In the genomic region with DNA sequence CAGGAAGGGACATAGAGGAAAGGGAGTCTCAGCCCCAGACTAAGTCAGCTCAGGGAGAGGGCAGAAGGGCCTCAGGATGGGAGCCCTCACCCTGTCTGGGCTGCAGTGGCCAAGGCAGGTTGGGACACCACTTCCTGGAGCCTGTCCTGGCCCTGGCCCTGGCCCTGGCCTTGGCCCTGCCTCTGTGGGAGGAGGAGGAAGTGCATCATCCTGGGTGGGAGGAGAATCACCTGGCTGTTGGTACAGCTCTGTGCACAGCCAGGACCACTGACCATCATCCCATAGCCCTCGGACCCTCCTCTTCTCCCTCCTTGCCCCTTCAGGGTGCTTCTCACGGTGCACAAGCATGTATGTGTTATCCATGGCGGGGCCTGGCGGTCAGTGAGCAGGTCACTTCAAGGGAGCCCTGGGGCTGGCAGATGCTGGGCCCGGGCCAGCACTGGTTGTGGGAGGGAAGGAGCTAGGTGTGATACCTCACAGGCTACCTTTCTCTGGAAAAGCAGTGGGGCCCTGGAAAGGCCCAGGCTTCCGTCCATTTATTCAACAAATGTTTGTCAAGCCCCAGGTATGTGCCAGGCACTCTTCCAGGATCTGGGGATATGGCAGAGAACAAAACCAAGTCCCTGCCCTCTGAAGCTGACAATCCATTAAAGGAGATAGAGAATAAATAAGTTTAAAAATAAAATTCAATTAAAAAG, we compare ENCODE assay signal across 2 cellular contexts.
TF ChIP-seq lines count a peak whose summit lies in the region.

No MANE protein-coding gene starts in this region.

TF ChIP-seq in IMR-90, 13 proteins besides CTCF, POLR2A, EP300 and RAD21:
- TF ChIP-seq MAZ (IDR thresholded peaks at IDR 0.05; ENCODE audit: borderline replicate concordance, low read depth, low read length) (no peak), CEBPB (IDR thresholded peaks at IDR 0.05; ENCODE audit: low read depth, low read length) (no peak), NFE2L2 (IDR thresholded peaks at IDR 0.05; ENCODE audit: low read depth, low read length) (no peak), MXI1 (IDR thresholded peaks at IDR 0.05; ENCODE audit: borderline replicate concordance, low read depth, low read length) (no peak), SMC3 (IDR thresholded peaks at IDR 0.05; ENCODE audit: low read depth, low read length) (no peak), BHLHE40 (IDR thresholded peaks at IDR 0.05; ENCODE audit: low read depth, low read length) (no peak), RCOR1 (IDR thresholded peaks at IDR 0.05; ENCODE audit: insufficient replicate concordance, low read length) (no peak)

TF ChIP-seq in K562, 482 proteins besides CTCF, POLR2A, EP300 and RAD21:
- no peak for TF ChIP-seq GTF2E2 (tag; IDR thresholded peaks at IDR 0.05)
- no peak for TF ChIP-seq L3MBTL2 (IDR thresholded peaks at IDR 0.05)
- TF ChIP-seq SPI1 (IDR thresholded peaks at IDR 0.05; ENCODE audit: borderline replicate concordance, low read depth, low read length) = peak; percentile 22; the same call in 1 of the 2 replicates
